Comparison of ENCODE assay signal across 16 cellular contexts in genomic region chr14:90177537-90178189, GRCh38.
DNase-seq lines count a peak whose midpoint lies in the region; ATAC-seq and TF ChIP-seq lines count a peak whose summit lies in the region.
"Had no signal": no experiment of that assay in that cellular context is flagged by ENCODE, and none has a peak within 500 bp of the region (broad histone marks: within the 10 kb centered on the region; RNA-seq: fewer than 3 reads in every experiment).

No MANE protein-coding gene starts in this region.

- H3K4me1 ChIP-seq in SK-N-SH (ENCODE audit: control insufficient read depth in 1 of 2, insufficient read depth in 2 of 2, low read depth in 1 of 2, low read length in 1 of 2): peaks cover 0 to 8% of the 10 kb centered on the region in 2 experiments; a peak in 2 of 4 replicates
- no peaks in the 10 kb centered on the region for H3K4me1 ChIP-seq in right cardiac atrium (ENCODE audit: control insufficient read depth, insufficient read depth, low read length)

- no peaks in the 10 kb centered on the region for H3K79me2 ChIP-seq in SK-N-SH (ENCODE audit: insufficient read depth)

- H3K9me3 ChIP-seq in SK-N-SH: no peaks in the 10 kb centered on the region
- no peaks in the 10 kb centered on the region for H3K9me3 ChIP-seq in right cardiac atrium (ENCODE audit: control insufficient read depth, low read length)

- DNase-seq in AG10803 (ENCODE audit: low read depth) (peak; percentile 11), HS-5 (ENCODE audit: low read depth) (peak; percentile 15), SK-N-SH (no peak), fibroblast of the aortic adventitia (ENCODE audit: low read depth) (peak; percentile 4), HuH-7.5 (ENCODE audit: low spot score) (no peak), right cardiac atrium (no peak)
- DNase-seq: DMS153, H9, NCI-H1092, NCI-H146, NCI-H524, SHP77 had no signal

- H2AFZ ChIP-seq in SK-N-SH (ENCODE audit: low read depth): no peak overlapping the region

- H3K36me3 ChIP-seq in SK-N-SH (replicated peaks in 1 of 2; ENCODE audit: control insufficient read depth in 1 of 2, insufficient read depth in 2 of 2, low read length in 1 of 2): no peaks in the 10 kb centered on the region

- no peaks in the 10 kb centered on the region for H3K27me3 ChIP-seq in SK-N-SH (ENCODE audit: insufficient read depth)
- H3K27me3 ChIP-seq in right cardiac atrium (ENCODE audit: control insufficient read depth, insufficient read depth): no peaks in the 10 kb centered on the region

- peaks cover 3% of the 10 kb centered on the region for H3F3A ChIP-seq in SK-N-SH (replicated peaks; ENCODE audit: insufficient read depth)

- H3K27ac ChIP-seq in SK-N-SH (ENCODE audit: low read depth in 2 of 2, low read length in 1 of 2): no peak overlapping the region
- no peak overlapping the region for H3K27ac ChIP-seq in right cardiac atrium (ENCODE audit: low read length)
- H3K27ac ChIP-seq: C4-2B, KMS-11 had no signal

- POLR2A ChIA-PET in SK-N-SH (lab: Yijun Ruan, JAX): no interaction called here

- TF ChIP-seq RAD21 in SK-N-SH (IDR thresholded peaks at IDR 0.05; ENCODE audit: low read length): no peak

- no peak overlapping the region for H3K9ac ChIP-seq in SK-N-SH
- H3K9ac ChIP-seq: KMS-11 had no signal

- no peak overlapping the region for H3K4me3 ChIP-seq in AG10803 (ENCODE audit: low read length)
- no peak overlapping the region for H3K4me3 ChIP-seq in SK-N-SH (ENCODE audit: low read depth in 2 of 2, low read length in 1 of 2)
- H3K4me3 ChIP-seq in fibroblast of the aortic adventitia (ENCODE audit: low read depth, low read length): no peak overlapping the region
- H3K4me3 ChIP-seq in right cardiac atrium (ENCODE audit: low read length): no peak overlapping the region

- no peak for ATAC-seq in HG03095 (IDR thresholded peaks at IDR 0.05; ENCODE audit: unreplicated experiment)
- ATAC-seq in GM19452 (IDR thresholded peaks at IDR 0.05; ENCODE audit: unreplicated experiment): no peak
- no peak for ATAC-seq in right cardiac atrium

- no peaks in the 10 kb centered on the region for H4K20me1 ChIP-seq in SK-N-SH (ENCODE audit: insufficient read depth)

- CTCF ChIA-PET in SK-N-SH (lab: Yijun Ruan, JAX): no interaction called here

- TF ChIP-seq CTCF in AG10803 (conservative IDR thresholded peaks at IDR 0.05; ENCODE audit: low read length): no peak
- no peak for TF ChIP-seq CTCF in SK-N-SH (IDR thresholded peaks at IDR 0.05)
- no peak for TF ChIP-seq CTCF in fibroblast of the aortic adventitia (IDR thresholded peaks at IDR 0.05; ENCODE audit: insufficient read depth, low read length)

- TF ChIP-seq EP300 in SK-N-SH (IDR thresholded peaks at IDR 0.05; ENCODE audit: borderline replicate concordance in 1 of 2, low read depth in 1 of 2, low read length in 1 of 2): no peak

- 26% methylated on average over 3 of the region's 3 CpGs for WGBS in SK-N-SH (ENCODE audit: low lambda C conversion rate)
- 90% methylated on average over 3 of the region's 3 CpGs for WGBS in right cardiac atrium

- H3K4me2 ChIP-seq in SK-N-SH: peak overlapping the region; percentile 15; the same call in 1 of the 2 replicates
- H3K4me2 ChIP-seq: KMS-11 had no signal

- intact Hi-C loops in right cardiac atrium (cut with DNase I): no loop called here

- no peaks in the 10 kb centered on the region for H3K9me2 ChIP-seq in SK-N-SH

TF ChIP-seq in SK-N-SH, 30 proteins besides CTCF, POLR2A, EP300 and RAD21:
- TF ChIP-seq FOSL2 (IDR thresholded peaks at IDR 0.05; ENCODE audit: borderline replicate concordance, low read depth): peak; percentile 42; the same call in 1 of the 2 replicates
- TF ChIP-seq RFX5 (IDR thresholded peaks at IDR 0.05; ENCODE audit: low read length): no peak
- TF ChIP-seq FOXM1 (IDR thresholded peaks at IDR 0.05; ENCODE audit: low read depth): peak; percentile 35; the same call in 1 of the 2 replicates
- TF ChIP-seq PBX3 (IDR thresholded peaks at IDR 0.05): peak; percentile 63
- TF ChIP-seq NFIC (IDR thresholded peaks at IDR 0.05; ENCODE audit: borderline replicate concordance): no peak; the same call in 1 of the 2 replicates
- peak; percentile 82 for TF ChIP-seq TCF12 (IDR thresholded peaks at IDR 0.05)
- TF ChIP-seq JUND (IDR thresholded peaks at IDR 0.05): peak; percentile 21
TF ChIP-seq in SK-N-SH: peak in this region for 5.

Comparison
In these comparisons a context has a peak if more than half of its experiments do, and no peak if none do; other contexts are left out.
1. DNase-seq: peak in AG10803 (single experiment), HS-5 (single experiment) and fibroblast of the aortic adventitia (single experiment); none in SK-N-SH (single experiment), HuH-7.5 (single experiment) and right cardiac atrium (0 of 3).